In genomic region chr17:75632863-75633483, GRCh38 we compare ENCODE assay signal across 8 cellular contexts. TPM values are rescaled to one million over a fixed set of nuclear protein-coding genes. Genes with fewer than 3 reads are reported as not detected.
DNase-seq lines count a peak whose midpoint lies in the region; ATAC-seq, FAIRE-seq and TF ChIP-seq lines count a peak whose summit lies in the region.

Gene SMIM5 (plus strand): TSS chr17:75633434. CDS start chr17:75640202, 6,768 bp downstream.

- peak; percentile 83 to 85 for TF ChIP-seq RAD21 in A549 (conservative IDR thresholded peaks at IDR 0.05 in 1 of 2, IDR thresholded peaks at IDR 0.05 in 1 of 2)

- CTCF ChIA-PET in A549 (lab: Yijun Ruan, JAX) (interaction anchor here (0.6 to 51.3 kb wide), 67 partner anchors 0 to 760 kb away, joined by 3 to 2254 read pairs (median 5); partner anchors contain the start of genes GALK1, GGA3, ITGB4 and LLGL2), WTC11 (lab: Charles Lee) (interaction anchor here (0.5 to 11.9 kb wide), 65 partner anchors 16 to 907 kb away, joined by 3 to 456 read pairs (median 6); partner anchors contain the start of genes GALK1, ITGB4, LLGL2 and MIF4GD), mammary epithelial cell (lab: Charles Lee; ENCODE audit: low non-redundant PET) (interaction anchor here (0.5 to 2.0 kb wide), 10 partner anchors 12 to 699 kb away, joined by 3 to 11 read pairs (median 4); partner anchors contain the start of genes RECQL5 and SAP30BP)

- H3K36me3 ChIP-seq in mammary epithelial cell (ENCODE audit: insufficient read depth, low read length) (no peaks in the 10 kb centered on the region), skeletal muscle satellite cell (ENCODE audit: insufficient read depth, low read length) (no peaks in the 10 kb centered on the region)

- H3K4me3 Mint-ChIP-seq in WTC11 = peak within 1 kb of the TSS; percentile 24; the same call in 1 of the 2 replicates

- peaks cover 19% of the 10 kb centered on the region for H3K4me1 ChIP-seq in A549
- peaks cover 17% of the 10 kb centered on the region for H3K4me1 ChIP-seq in mammary epithelial cell (ENCODE audit: insufficient read depth, low read length)
- peaks cover 16% of the 10 kb centered on the region for H3K4me1 ChIP-seq in skeletal muscle satellite cell (ENCODE audit: control insufficient read depth, insufficient read depth, low read length)

- peak within 1 kb of the TSS; percentile 63; the same call in 1 of the 2 replicates for H3K27ac Mint-ChIP-seq in WTC11

- no peak within 1 kb of the TSS for H3K9ac ChIP-seq in mammary epithelial cell (ENCODE audit: insufficient read depth, low read length)
- H3K9ac ChIP-seq in skeletal muscle satellite cell (ENCODE audit: low read depth, low read length) = peak within 1 kb of the TSS; percentile 61

- peak; percentile 83 for FAIRE-seq in A549 (lab: Jason Lieb, UNC)

- BruUV-seq in mammary epithelial cell (replicated peaks; lab: Mats Ljungman, UMichigan) = no TSS peak

- no peaks in the 10 kb centered on the region for H3K36me3 Mint-ChIP-seq in WTC11

- no peaks in the 10 kb centered on the region for H3K9me3 ChIP-seq in A549
- H3K9me3 ChIP-seq in mammary epithelial cell (replicated peaks; ENCODE audit: insufficient read depth, low read length) = no peaks in the 10 kb centered on the region
- H3K9me3 ChIP-seq in skeletal muscle satellite cell (replicated peaks; ENCODE audit: low read length) = no peaks in the 10 kb centered on the region

- intact Hi-C loops in mammary epithelial cell (cut with micrococcal nuclease) = loop anchor here (1.0 to 2.0 kb wide), 2 partner anchors 120 to 207 kb away; no protein-coding TSS in a partner anchor

- H3K4me1 Mint-ChIP-seq in WTC11 = peaks cover 11% of the 10 kb centered on the region

- DNase-seq in A549 (ENCODE audit: low read depth in 1 of 2, low spot score in 1 of 2) (peak; percentile 87 to 99), GM13976 (ENCODE audit: low spot score) (peak; percentile 96), NCI-H1694 treated with DMSO at 0.1 percent for 48 hours (lab: John Stamatoyannopoulos, UW) (peak; percentile 62), WTC11 (ENCODE audit: low spot score) (peak; percentile 94), mammary epithelial cell (peak; percentile 71), iPS-NIHi7 (ENCODE audit: extremely low spot score) (peak; percentile 94), NCI-H1048 (lab: John Stamatoyannopoulos, UW) (no peak)

- peak; percentile 56 to 91 for ATAC-seq in A549
- ATAC-seq in WTC11 = peak; percentile 71

- POLR2A ChIA-PET in A549 (lab: Yijun Ruan, JAX) = interaction anchor here (0.6 to 2.0 kb wide), 9 partner anchors 8 to 147 kb away, joined by 3 to 7 read pairs (median 4); partner anchors contain the start of genes RECQL5 and SAP30BP
- POLR2A ChIA-PET in WTC11 (lab: Charles Lee) = interaction anchor here (0.6 to 2.0 kb wide), 3 partner anchors 20 to 43 kb away, joined by 3 to 9 read pairs (median 4); partner anchors contain the start of genes RECQL5 and SAP30BP

- WGBS in A549 (ENCODE audit: missing lambda C conversion rate) = 19% methylated on average over 18 of the region's 19 CpGs
- WGBS in mammary epithelial cell (ENCODE audit: low coverage, missing lambda C conversion rate) = 27% methylated on average over 10 of the region's 19 CpGs

- no peaks in the 10 kb centered on the region for H3K9me3 Mint-ChIP-seq in WTC11

- no peaks in the 10 kb centered on the region for H3K27me3 ChIP-seq in mammary epithelial cell (ENCODE audit: insufficient read depth, low read length)
- H3K27me3 ChIP-seq in skeletal muscle satellite cell (ENCODE audit: control insufficient read depth, insufficient read depth, low read length) = no peaks in the 10 kb centered on the region

- peak within 1 kb of the TSS; percentile 29 for H2AFZ ChIP-seq in mammary epithelial cell (ENCODE audit: low read depth, low read length)

- H3K27ac ChIP-seq in A549 = peak within 1 kb of the TSS; percentile 56 to 86
- H3K27ac ChIP-seq in mammary epithelial cell (ENCODE audit: insufficient read depth, low read depth, low read length) = peak within 1 kb of the TSS; percentile 6

- no peaks in the 10 kb centered on the region for H3K79me2 ChIP-seq in mammary epithelial cell (ENCODE audit: insufficient read depth, low read length)

- H3K4me2 ChIP-seq in A549 (peak within 1 kb of the TSS; percentile 64), mammary epithelial cell (ENCODE audit: insufficient read depth, low read depth, low read length) (peak within 1 kb of the TSS; percentile 40), skeletal muscle satellite cell (ENCODE audit: low read length) (peak within 1 kb of the TSS; percentile 60)

- no peaks in the 10 kb centered on the region for H4K20me1 ChIP-seq in mammary epithelial cell (ENCODE audit: insufficient read depth, low read length)

- no peak for TF ChIP-seq POLR2A in A549 (IDR thresholded peaks at IDR 0.05; ENCODE audit: low read length)

- no peaks in the 10 kb centered on the region for H3K27me3 Mint-ChIP-seq in WTC11 (ENCODE audit: low read depth)

- TF ChIP-seq CTCF in A549 (IDR thresholded peaks at IDR 0.05) = peak; percentile 98
- TF ChIP-seq CTCF in GM13976 (IDR thresholded peaks at IDR 0.05; ENCODE audit: borderline replicate concordance, control extremely low read depth, extremely low read depth, insufficient read depth, missing control alignments) = peak; percentile 91
- TF ChIP-seq CTCF in WTC11 (IDR thresholded peaks at IDR 0.05) = peak; percentile 94
- TF ChIP-seq CTCF in mammary epithelial cell (conservative IDR thresholded peaks at IDR 0.05 in 1 of 2, IDR thresholded peaks at IDR 0.05 in 1 of 2; ENCODE audit: extremely low read depth in 1 of 2, insufficient read depth in 1 of 2, low read depth in 1 of 2, low read length in 2 of 2) = peak; percentile 87 to 93

- in situ Hi-C loops in GM13976 (cut with MboI; ENCODE audit: low sequenced_read_pairs, unreplicated experiment) = no loop called here
- in situ Hi-C loops in mammary epithelial cell (cut with MboI; ENCODE audit: low sequenced_read_pairs in 2 of 2) = no loop called here

- dilution Hi-C loops in mammary epithelial cell (cut with HindIII; ENCODE audit: low sequenced_read_pairs) = no loop called here

- TF ChIP-seq EP300 in A549 (IDR thresholded peaks at IDR 0.05) = no peak

- no peak within 1 kb of the TSS for H3K4me3 ChIP-seq in A549
- H3K4me3 ChIP-seq in mammary epithelial cell (replicated peaks in 1 of 3; ENCODE audit: insufficient read depth in 1 of 3, low read depth in 2 of 3, low read length in 3 of 3) = no peak within 1 kb of the TSS
- peak within 1 kb of the TSS; percentile 30 for H3K4me3 ChIP-seq in skeletal muscle satellite cell (ENCODE audit: low read length)

TF ChIP-seq in A549, 52 proteins besides CTCF, POLR2A, EP300 and RAD21:
- no peak for TF ChIP-seq RARB (CRISPR knock-in tag; IDR thresholded peaks at IDR 0.05)
- peak; percentile 50 to 82; a peak in 3 of 4 replicates for TF ChIP-seq CEBPB (IDR thresholded peaks at IDR 0.05)
- TF ChIP-seq TP53 (CRISPR knock-in tag; IDR thresholded peaks at IDR 0.05) = no peak
- TF ChIP-seq SMC3 (IDR thresholded peaks at IDR 0.05) = peak; percentile 96
- peak; percentile 73 for TF ChIP-seq MAX (IDR thresholded peaks at IDR 0.05)
- no peak for TF ChIP-seq CHD2 (IDR thresholded peaks at IDR 0.05; ENCODE audit: low read length, partially characterized antibody)
- no peak for TF ChIP-seq HDAC2 (IDR thresholded peaks at IDR 0.05)
- no peak for TF ChIP-seq FOSL2 (IDR thresholded peaks at IDR 0.05)
- TF ChIP-seq FOSL2 (CRISPR knock-in tag; IDR thresholded peaks at IDR 0.05) = peak; percentile 20; the same call in 1 of the 2 replicates
TF ChIP-seq in A549: peak in this region for 4.

TF ChIP-seq in WTC11, 78 proteins besides CTCF, POLR2A, EP300 and RAD21 (continues in another document):
- no peak for TF ChIP-seq ZNF138 (CRISPR knock-in tag; conservative IDR thresholded peaks at IDR 0.05)
- 0 out of 2 replicates have a peak, but pooled peaks have one; percentile 16 for TF ChIP-seq GABPB1 (CRISPR knock-in tag; IDR thresholded peaks at IDR 0.05)
- TF ChIP-seq ZNF512 (CRISPR knock-in tag; IDR thresholded peaks at IDR 0.05; ENCODE audit: borderline replicate concordance) = no peak
- 0 out of 2 replicates have a peak, but pooled peaks have one; percentile 17 for TF ChIP-seq HMGXB4 (CRISPR knock-in tag; IDR thresholded peaks at IDR 0.05)
- no peak for TF ChIP-seq ZNF423 (CRISPR knock-in tag; IDR thresholded peaks at IDR 0.05)

RNA-seq across cellular contexts. Expression of gene SMIM5, which starts in this region (rescaled TPM):
- 0.25 and 0.30 TPM in 2 replicates for polyA plus RNA-seq in A549 (2011; rRNA removed)
- polyA plus RNA-seq in A549 (2012; cell fraction: cytosol; rRNA removed) = 0.10 and 0.25 TPM in 2 replicates
- polyA plus RNA-seq in A549 (2012; cell fraction: nucleus; rRNA removed) = 0.86 and 0.97 TPM in 2 replicates
- 0.15 to 0.33 TPM (median 0.20 TPM) in 3 replicates for polyA plus RNA-seq in A549 (2017; fragmentation: RNase III; extraction: RNeasy Plus Mini Kit Qiagen cat#74134 plus additional on column Dnase treatment)
- polyA minus RNA-seq in A549 (2011; rRNA and poly(A)+ RNA removed) = 0.19 and 0.21 TPM in 2 replicates
- total RNA-seq in WTC11 (2021) = 0.05 TPM in 1 of 3 replicates, not detected in the others
- not detected for total RNA-seq in mammary epithelial cell
- polyA plus RNA-seq in mammary epithelial cell = 0.03 TPM
- polyA minus RNA-seq in mammary epithelial cell = not detected
- under 0.01 TPM in 1 of 2 replicates, not detected in the other for total RNA-seq in skeletal muscle satellite cell (2012; rRNA removed)

Comparison
In these comparisons a context has a peak if more than half of its experiments do, and no peak if none do; other contexts are left out.
1. Peak in DNase-seq, ATAC-seq, H3K27ac ChIP-seq and H3K4me2 ChIP-seq in A549; RNA of the gene not detected or under 1 TPM.
2. Peak in DNase-seq and ATAC-seq in WTC11; RNA of the gene not detected or under 1 TPM.
3. Peak in DNase-seq, H3K27ac ChIP-seq and H3K4me2 ChIP-seq in mammary epithelial cell; RNA of the gene not detected or under 1 TPM.
4. Of the 8 proteins assayed by ChIP-seq in both WTC11 and A549: peak only in WTC11: HMGXB4; only in A549: none; in both: CTCF and MAX; in neither: 5.